Comparison of ENCODE assay signal across 2 cellular contexts in the genomic region with DNA sequence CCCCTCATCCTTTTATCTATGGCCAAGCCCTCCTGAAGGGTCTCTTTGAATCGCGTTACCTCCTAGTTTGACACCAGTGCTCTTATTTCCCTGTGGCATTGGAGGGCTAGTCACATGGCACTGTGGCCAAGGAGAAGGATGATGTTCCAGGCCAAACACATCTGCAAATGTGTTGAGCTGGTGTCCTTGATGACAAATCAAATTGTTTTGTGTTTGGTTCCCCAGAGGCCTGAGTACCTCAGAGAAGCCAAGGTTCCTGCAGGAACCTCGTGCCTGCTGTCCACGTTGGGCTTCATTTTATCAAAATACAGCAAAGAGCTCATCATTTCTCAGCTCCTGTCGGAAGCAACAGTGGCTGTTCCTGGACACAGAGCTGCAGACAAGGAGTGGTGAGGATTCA.
TF ChIP-seq lines count a peak whose summit lies in the region.

No MANE protein-coding gene starts in this region.

TF ChIP-seq in liver, 16 proteins besides CTCF, POLR2A, EP300 and RAD21:
- TF ChIP-seq, protein P1, sequence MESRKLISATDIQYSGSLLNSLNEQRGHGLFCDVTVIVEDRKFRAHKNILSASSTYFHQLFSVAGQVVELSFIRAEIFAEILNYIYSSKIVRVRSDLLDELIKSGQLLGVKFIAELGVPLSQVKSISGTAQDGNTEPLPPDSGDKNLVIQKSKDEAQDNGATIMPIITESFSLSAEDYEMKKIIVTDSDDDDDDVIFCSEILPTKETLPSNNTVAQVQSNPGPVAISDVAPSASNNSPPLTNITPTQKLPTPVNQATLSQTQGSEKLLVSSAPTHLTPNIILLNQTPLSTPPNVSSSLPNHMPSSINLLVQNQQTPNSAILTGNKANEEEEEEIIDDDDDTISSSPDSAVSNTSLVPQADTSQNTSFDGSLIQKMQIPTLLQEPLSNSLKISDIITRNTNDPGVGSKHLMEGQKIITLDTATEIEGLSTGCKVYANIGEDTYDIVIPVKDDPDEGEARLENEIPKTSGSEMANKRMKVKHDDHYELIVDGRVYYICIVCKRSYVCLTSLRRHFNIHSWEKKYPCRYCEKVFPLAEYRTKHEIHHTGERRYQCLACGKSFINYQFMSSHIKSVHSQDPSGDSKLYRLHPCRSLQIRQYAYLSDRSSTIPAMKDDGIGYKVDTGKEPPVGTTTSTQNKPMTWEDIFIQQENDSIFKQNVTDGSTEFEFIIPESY (IDR thresholded peaks at IDR 0.05), result no peak
- no peak for TF ChIP-seq RXRA (IDR thresholded peaks at IDR 0.05)
- no peak for TF ChIP-seq EGR1 (IDR thresholded peaks at IDR 0.05; ENCODE audit: low read depth in 2 of 2)
- TF ChIP-seq JUND (IDR thresholded peaks at IDR 0.05), result no peak
TF ChIP-seq in liver: peak in this region for 0.

TF ChIP-seq in HepG2, 621 proteins besides CTCF, POLR2A, EP300 and RAD21:
- TF ChIP-seq KDM3A (CRISPR knock-in tag; IDR thresholded peaks at IDR 0.05; ENCODE audit: low read depth) (no peak), ZNF329 (CRISPR knock-in tag; IDR thresholded peaks at IDR 0.05; ENCODE audit: low read depth) (no peak), PAF1 (CRISPR knock-in tag; IDR thresholded peaks at IDR 0.05) (no peak), TCF7L2 (IDR thresholded peaks at IDR 0.05; ENCODE audit: low read depth, low read length) (no peak), TCF7 (IDR thresholded peaks at IDR 0.05; ENCODE audit: low read depth) (no peak), ZNF343 (CRISPR knock-in tag; IDR thresholded peaks at IDR 0.05) (no peak), SMYD3 (CRISPR knock-in tag; IDR thresholded peaks at IDR 0.05) (no peak), EEA1 (CRISPR knock-in tag; IDR thresholded peaks at IDR 0.05; ENCODE audit: borderline replicate concordance) (no peak), TP53 (CRISPR knock-in tag; conservative IDR thresholded peaks at IDR 0.05) (no peak), HNRNPH1 (optimal IDR thresholded peaks at IDR 0.05; ENCODE audit: low read depth, low read length) (no peak), TBX2 (CRISPR knock-in tag; IDR thresholded peaks at IDR 0.05; ENCODE audit: borderline replicate concordance) (no peak)
- TF ChIP-seq, protein P2, sequence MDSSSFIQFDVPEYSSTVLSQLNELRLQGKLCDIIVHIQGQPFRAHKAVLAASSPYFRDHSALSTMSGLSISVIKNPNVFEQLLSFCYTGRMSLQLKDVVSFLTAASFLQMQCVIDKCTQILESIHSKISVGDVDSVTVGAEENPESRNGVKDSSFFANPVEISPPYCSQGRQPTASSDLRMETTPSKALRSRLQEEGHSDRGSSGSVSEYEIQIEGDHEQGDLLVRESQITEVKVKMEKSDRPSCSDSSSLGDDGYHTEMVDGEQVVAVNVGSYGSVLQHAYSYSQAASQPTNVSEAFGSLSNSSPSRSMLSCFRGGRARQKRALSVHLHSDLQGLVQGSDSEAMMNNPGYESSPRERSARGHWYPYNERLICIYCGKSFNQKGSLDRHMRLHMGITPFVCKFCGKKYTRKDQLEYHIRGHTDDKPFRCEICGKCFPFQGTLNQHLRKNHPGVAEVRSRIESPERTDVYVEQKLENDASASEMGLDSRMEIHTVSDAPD (CRISPR knock-in tag; IDR thresholded peaks at IDR 0.05), result no peak
- TF ChIP-seq, protein P3, sequence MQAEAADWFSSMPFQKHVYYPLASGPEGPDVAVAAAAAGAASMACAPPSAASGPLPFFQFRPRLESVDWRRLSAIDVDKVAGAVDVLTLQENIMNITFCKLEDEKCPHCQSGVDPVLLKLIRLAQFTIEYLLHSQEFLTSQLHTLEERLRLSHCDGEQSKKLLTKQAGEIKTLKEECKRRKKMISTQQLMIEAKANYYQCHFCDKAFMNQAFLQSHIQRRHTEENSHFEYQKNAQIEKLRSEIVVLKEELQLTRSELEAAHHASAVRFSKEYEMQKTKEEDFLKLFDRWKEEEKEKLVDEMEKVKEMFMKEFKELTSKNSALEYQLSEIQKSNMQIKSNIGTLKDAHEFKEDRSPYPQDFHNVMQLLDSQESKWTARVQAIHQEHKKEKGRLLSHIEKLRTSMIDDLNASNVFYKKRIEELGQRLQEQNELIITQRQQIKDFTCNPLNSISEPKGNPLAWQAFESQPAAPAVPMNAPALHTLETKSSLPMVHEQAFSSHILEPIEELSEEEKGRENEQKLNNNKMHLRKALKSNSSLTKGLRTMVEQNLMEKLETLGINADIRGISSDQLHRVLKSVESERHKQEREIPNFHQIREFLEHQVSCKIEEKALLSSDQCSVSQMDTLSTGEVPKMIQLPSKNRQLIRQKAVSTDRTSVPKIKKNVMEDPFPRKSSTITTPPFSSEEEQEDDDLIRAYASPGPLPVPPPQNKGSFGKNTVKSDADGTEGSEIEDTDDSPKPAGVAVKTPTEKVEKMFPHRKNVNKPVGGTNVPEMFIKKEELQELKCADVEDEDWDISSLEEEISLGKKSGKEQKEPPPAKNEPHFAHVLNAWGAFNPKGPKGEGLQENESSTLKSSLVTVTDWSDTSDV (CRISPR knock-in tag; IDR thresholded peaks at IDR 0.05), result no peak
- TF ChIP-seq, protein P4, sequence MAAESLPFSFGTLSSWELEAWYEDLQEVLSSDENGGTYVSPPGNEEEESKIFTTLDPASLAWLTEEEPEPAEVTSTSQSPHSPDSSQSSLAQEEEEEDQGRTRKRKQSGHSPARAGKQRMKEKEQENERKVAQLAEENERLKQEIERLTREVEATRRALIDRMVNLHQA (CRISPR knock-in tag; IDR thresholded peaks at IDR 0.05), result no peak
- TF ChIP-seq, protein P5, sequence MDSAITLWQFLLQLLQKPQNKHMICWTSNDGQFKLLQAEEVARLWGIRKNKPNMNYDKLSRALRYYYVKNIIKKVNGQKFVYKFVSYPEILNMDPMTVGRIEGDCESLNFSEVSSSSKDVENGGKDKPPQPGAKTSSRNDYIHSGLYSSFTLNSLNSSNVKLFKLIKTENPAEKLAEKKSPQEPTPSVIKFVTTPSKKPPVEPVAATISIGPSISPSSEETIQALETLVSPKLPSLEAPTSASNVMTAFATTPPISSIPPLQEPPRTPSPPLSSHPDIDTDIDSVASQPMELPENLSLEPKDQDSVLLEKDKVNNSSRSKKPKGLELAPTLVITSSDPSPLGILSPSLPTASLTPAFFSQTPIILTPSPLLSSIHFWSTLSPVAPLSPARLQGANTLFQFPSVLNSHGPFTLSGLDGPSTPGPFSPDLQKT (CRISPR knock-in tag; IDR thresholded peaks at IDR 0.05; ENCODE audit: borderline replicate concordance), result no peak
- TF ChIP-seq, protein P6, sequence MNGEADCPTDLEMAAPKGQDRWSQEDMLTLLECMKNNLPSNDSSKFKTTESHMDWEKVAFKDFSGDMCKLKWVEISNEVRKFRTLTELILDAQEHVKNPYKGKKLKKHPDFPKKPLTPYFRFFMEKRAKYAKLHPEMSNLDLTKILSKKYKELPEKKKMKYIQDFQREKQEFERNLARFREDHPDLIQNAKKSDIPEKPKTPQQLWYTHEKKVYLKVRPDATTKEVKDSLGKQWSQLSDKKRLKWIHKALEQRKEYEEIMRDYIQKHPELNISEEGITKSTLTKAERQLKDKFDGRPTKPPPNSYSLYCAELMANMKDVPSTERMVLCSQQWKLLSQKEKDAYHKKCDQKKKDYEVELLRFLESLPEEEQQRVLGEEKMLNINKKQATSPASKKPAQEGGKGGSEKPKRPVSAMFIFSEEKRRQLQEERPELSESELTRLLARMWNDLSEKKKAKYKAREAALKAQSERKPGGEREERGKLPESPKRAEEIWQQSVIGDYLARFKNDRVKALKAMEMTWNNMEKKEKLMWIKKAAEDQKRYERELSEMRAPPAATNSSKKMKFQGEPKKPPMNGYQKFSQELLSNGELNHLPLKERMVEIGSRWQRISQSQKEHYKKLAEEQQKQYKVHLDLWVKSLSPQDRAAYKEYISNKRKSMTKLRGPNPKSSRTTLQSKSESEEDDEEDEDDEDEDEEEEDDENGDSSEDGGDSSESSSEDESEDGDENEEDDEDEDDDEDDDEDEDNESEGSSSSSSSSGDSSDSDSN (CRISPR knock-in tag; IDR thresholded peaks at IDR 0.05), result no peak
